Comparison of ENCODE assay signal across 9 cellular contexts in the genomic region with DNA sequence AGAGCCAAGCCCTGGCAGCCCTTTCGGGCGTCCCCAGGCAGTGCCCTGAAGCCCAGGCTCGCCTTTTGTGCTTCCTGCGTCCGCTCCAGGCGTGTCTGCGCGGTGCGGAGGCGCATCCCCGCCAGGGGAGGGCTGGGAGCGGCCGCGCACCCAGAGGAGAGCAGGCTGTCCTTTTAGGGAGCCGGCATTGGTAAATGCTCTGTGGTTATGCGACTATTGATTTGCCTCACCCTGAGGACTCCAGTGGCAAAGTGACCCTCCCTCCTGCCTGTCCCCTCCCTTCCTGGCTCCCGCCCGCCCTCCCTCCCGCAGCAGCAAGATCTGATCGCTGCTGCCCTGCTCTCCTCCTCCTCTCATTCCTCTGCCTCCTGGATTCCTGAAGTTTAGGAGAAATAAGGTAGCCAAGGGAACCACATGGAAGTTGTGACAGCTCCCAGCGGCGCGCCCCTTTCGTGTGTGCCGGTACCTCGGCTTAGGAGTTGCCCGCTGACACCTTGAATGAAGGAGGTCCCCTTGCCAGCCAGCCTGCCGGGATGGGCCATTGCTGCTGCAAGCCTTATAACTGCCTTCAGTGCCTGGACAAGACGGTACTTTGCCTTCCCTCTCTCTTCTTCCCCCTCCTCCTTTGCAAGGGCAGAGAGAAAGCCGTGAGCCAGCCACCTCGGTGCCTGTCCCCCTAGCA.
A peak's percentile ranks its signal among the peaks of the same experiment; 100 is the strongest.
DNase-seq lines count a peak whose midpoint lies in the region; ATAC-seq and TF ChIP-seq lines count a peak whose summit lies in the region.
"Had no signal": no experiment of that assay in that cellular context is flagged by ENCODE, and none has a peak within 500 bp of the region (broad histone marks: within the 10 kb centered on the region; RNA-seq: fewer than 3 reads in every experiment).

No MANE protein-coding gene starts in this region.

- H3K4me3 ChIP-seq in astrocyte of the cerebellum (ENCODE audit: low read depth, low read length) (peak overlapping the region; percentile 38), suprapubic skin (peak overlapping the region; percentile 37)
- H3K4me3 ChIP-seq in CD8-positive, alpha-beta memory T cell (ENCODE audit: low read length) = no peak overlapping the region

- peaks cover 17% of the 10 kb centered on the region for H3K4me1 ChIP-seq in suprapubic skin
- no peaks in the 10 kb centered on the region for H3K4me1 ChIP-seq in CD8-positive, alpha-beta memory T cell (ENCODE audit: insufficient read depth, low read length)

- POLR2A ChIA-PET in activated CD8-positive, alpha-beta T cell treated with anti-CD3 and anti-CD28 coated beads for 36 hours (lab: Charles Lee) = no interaction called here
- POLR2A ChIA-PET in activated CD8-positive, alpha-beta T cell treated with anti-CD3 and anti-CD28 coated beads, Interleukin-2, amount 10 ng/mL, durations not matched to agents 7 days and 5 days (lab: Charles Lee) = no interaction called here
- POLR2A ChIA-PET in CD8-positive, alpha-beta memory T cell (lab: Charles Lee) = no interaction called here

- CTCF ChIA-PET in activated CD8-positive, alpha-beta T cell treated with anti-CD3 and anti-CD28 coated beads for 36 hours (lab: Charles Lee) = no interaction called here
- CTCF ChIA-PET in activated CD8-positive, alpha-beta T cell treated with anti-CD3 and anti-CD28 coated beads, Interleukin-2, amount 10 ng/mL, durations not matched to agents 7 days and 5 days (lab: Charles Lee) = no interaction called here
- CTCF ChIA-PET in CD8-positive, alpha-beta memory T cell (lab: Charles Lee) = no interaction called here

- no peak overlapping the region for H3K27ac Mint-ChIP-seq in activated CD8-positive, alpha-beta T cell treated with anti-CD3 and anti-CD28 coated beads for 36 hours
- no peak overlapping the region for H3K27ac Mint-ChIP-seq in activated CD8-positive, alpha-beta T cell treated with anti-CD3 and anti-CD28 coated beads, Interleukin-2, amount 10 ng/mL, durations not matched to agents 7 days and 5 days
- H3K27ac Mint-ChIP-seq in CD8-positive, alpha-beta memory T cell = peak overlapping the region in 1 of 8 donors; percentile 35

- intact Hi-C loops in activated CD8-positive, alpha-beta T cell treated with anti-CD3 and anti-CD28 coated beads for 36 hours (cut with micrococcal nuclease) = no loop called here

- no peak overlapping the region for H3K27ac ChIP-seq in suprapubic skin
- no peak overlapping the region for H3K27ac ChIP-seq in CD8-positive, alpha-beta memory T cell (ENCODE audit: low read depth, low read length)

- TF ChIP-seq EP300 in suprapubic skin (IDR thresholded peaks at IDR 0.05) = no peak

- H3K4me1 Mint-ChIP-seq in activated CD8-positive, alpha-beta T cell treated with anti-CD3 and anti-CD28 coated beads for 36 hours (ENCODE audit: low read depth) = no peaks in the 10 kb centered on the region
- H3K4me1 Mint-ChIP-seq in activated CD8-positive, alpha-beta T cell treated with anti-CD3 and anti-CD28 coated beads, Interleukin-2, amount 10 ng/mL, durations not matched to agents 7 days and 5 days (ENCODE audit: low read depth) = no peaks in the 10 kb centered on the region
- H3K4me1 Mint-ChIP-seq in CD8-positive, alpha-beta memory T cell = peaks cover 0 to 7% (median 2%) of the 10 kb centered on the region in 3 donors

- H3K27me3 ChIP-seq in suprapubic skin = peaks cover 8% of the 10 kb centered on the region
- peaks cover 7% of the 10 kb centered on the region for H3K27me3 ChIP-seq in CD8-positive, alpha-beta memory T cell (ENCODE audit: insufficient read depth, low read length, poor library complexity, severe bottlenecking)

- H3K36me3 Mint-ChIP-seq in activated CD8-positive, alpha-beta T cell treated with anti-CD3 and anti-CD28 coated beads for 36 hours (ENCODE audit: low read depth) = no peaks in the 10 kb centered on the region
- H3K36me3 Mint-ChIP-seq in activated CD8-positive, alpha-beta T cell treated with anti-CD3 and anti-CD28 coated beads, Interleukin-2, amount 10 ng/mL, durations not matched to agents 7 days and 5 days (ENCODE audit: low read depth) = no peaks in the 10 kb centered on the region
- H3K36me3 Mint-ChIP-seq in CD8-positive, alpha-beta memory T cell = no peaks in the 10 kb centered on the region

- no peak overlapping the region for H3K4me3 Mint-ChIP-seq in activated CD8-positive, alpha-beta T cell treated with anti-CD3 and anti-CD28 coated beads for 36 hours
- no peak overlapping the region for H3K4me3 Mint-ChIP-seq in activated CD8-positive, alpha-beta T cell treated with anti-CD3 and anti-CD28 coated beads, Interleukin-2, amount 10 ng/mL, durations not matched to agents 7 days and 5 days
- peak overlapping the region in 2 of 7 donors; percentile 37 to 82 for H3K4me3 Mint-ChIP-seq in CD8-positive, alpha-beta memory T cell

- under 1% methylated on average over 19 of the region's 31 CpGs for WGBS in suprapubic skin

- no peak for TF ChIP-seq CTCF in activated CD8-positive, alpha-beta T cell treated with anti-CD3 and anti-CD28 coated beads for 36 hours (IDR thresholded peaks at IDR 0.05)
- TF ChIP-seq CTCF in astrocyte of the cerebellum (IDR thresholded peaks at IDR 0.05; ENCODE audit: low read depth, low read length, missing control alignments) = no peak
- no peak for TF ChIP-seq CTCF in suprapubic skin (IDR thresholded peaks at IDR 0.05)

- no peaks in the 10 kb centered on the region for H3K9me3 ChIP-seq in suprapubic skin
- H3K9me3 ChIP-seq in CD8-positive, alpha-beta memory T cell (ENCODE audit: low read length) = no peaks in the 10 kb centered on the region

- peaks cover 30% of the 10 kb centered on the region for H3K27me3 Mint-ChIP-seq in activated CD8-positive, alpha-beta T cell treated with anti-CD3 and anti-CD28 coated beads for 36 hours
- H3K27me3 Mint-ChIP-seq in activated CD8-positive, alpha-beta T cell treated with anti-CD3 and anti-CD28 coated beads, Interleukin-2, amount 10 ng/mL, durations not matched to agents 7 days and 5 days (ENCODE audit: low read depth) = peaks cover 43% of the 10 kb centered on the region
- peaks cover 36 to 72% of the 10 kb centered on the region in 2 donors for H3K27me3 Mint-ChIP-seq in CD8-positive, alpha-beta memory T cell

- TF ChIP-seq POLR2A in suprapubic skin (IDR thresholded peaks at IDR 0.05) = no peak

- no peaks in the 10 kb centered on the region for H3K36me3 ChIP-seq in suprapubic skin
- no peaks in the 10 kb centered on the region for H3K36me3 ChIP-seq in CD8-positive, alpha-beta memory T cell (ENCODE audit: insufficient read depth, low read length)

- in situ Hi-C loops in astrocyte of the cerebellum (cut with HindIII; ENCODE audit: low sequenced_read_pairs) = no loop called here

- ATAC-seq in activated CD8-positive, alpha-beta T cell treated with anti-CD3 and anti-CD28 coated beads for 36 hours = peak; percentile 37
- no peak for ATAC-seq in activated CD8-positive, alpha-beta T cell treated with anti-CD3 and anti-CD28 coated beads, Interleukin-2, amount 10 ng/mL, durations not matched to agents 7 days and 5 days

- H3K9me3 Mint-ChIP-seq in activated CD8-positive, alpha-beta T cell treated with anti-CD3 and anti-CD28 coated beads for 36 hours = no peaks in the 10 kb centered on the region
- no peaks in the 10 kb centered on the region for H3K9me3 Mint-ChIP-seq in activated CD8-positive, alpha-beta T cell treated with anti-CD3 and anti-CD28 coated beads, Interleukin-2, amount 10 ng/mL, durations not matched to agents 7 days and 5 days (ENCODE audit: insufficient read depth)
- no peaks in the 10 kb centered on the region for H3K9me3 Mint-ChIP-seq in CD8-positive, alpha-beta memory T cell

- no peak for DNase-seq in activated CD8-positive, alpha-beta T cell treated with anti-CD3 and anti-CD28 coated beads for 36 hours
- no peak for DNase-seq in activated CD8-positive, alpha-beta T cell treated with anti-CD3 and anti-CD28 coated beads, Interleukin-2, amount 10 ng/mL, durations not matched to agents 7 days and 5 days
- no peak for DNase-seq in astrocyte of the cerebellum (ENCODE audit: low read depth)
- peak; percentile 77 for DNase-seq in islet precursor cell
- no peak for DNase-seq in suprapubic skin (ENCODE audit: low spot score in 2 of 2)
- no peak for DNase-seq in CD8-positive, alpha-beta memory T cell
- no peak for DNase-seq in NCI-H2171 (lab: John Stamatoyannopoulos, UW)
- DNase-seq in NOMO-1 (lab: John Stamatoyannopoulos, UW; ENCODE audit: unreplicated experiment in 2 of 2) = no peak
- DNase-seq: DND-41 had no signal
